In the genomic region with DNA sequence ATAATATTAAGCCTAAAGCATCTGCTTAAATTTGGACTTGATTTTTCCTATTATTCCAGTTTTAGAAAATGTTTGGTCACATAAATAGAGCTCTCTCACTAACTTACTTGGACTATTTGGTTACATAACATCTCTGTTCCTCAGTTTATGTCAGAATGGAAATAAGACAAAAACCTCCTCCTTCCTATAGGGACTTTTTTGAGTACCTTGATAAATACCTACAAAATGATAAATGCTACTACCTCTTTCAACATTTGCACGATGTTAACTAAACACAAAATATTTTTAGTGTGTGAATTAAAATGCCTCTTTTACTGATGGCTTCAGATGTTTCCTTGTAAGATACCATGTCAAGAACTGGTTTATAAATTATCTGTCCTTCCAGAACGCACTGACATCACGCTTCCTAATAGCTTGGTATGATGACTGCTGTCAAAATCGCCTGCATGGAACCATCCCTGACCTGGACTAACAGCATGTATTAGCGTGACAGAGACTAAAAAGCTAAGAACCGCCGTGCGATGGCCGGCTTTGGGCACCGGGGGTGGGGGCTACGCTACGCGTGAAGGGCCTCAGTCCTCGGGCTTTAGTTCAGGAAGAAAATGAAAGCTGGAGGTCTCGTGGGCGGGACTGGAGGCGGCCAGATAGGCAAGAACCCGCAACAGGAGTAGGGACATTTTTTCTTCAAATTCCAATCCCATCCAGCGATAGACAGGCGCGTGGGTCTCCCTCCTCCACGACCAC, we compare ENCODE assay signal across 8 cellular contexts.
DNase-seq lines count a peak whose midpoint lies in the region; ATAC-seq and TF ChIP-seq lines count a peak whose summit lies in the region.

No MANE protein-coding gene starts in this region.

- H3K9me3 ChIP-seq in RWPE2 (ENCODE audit: severe bottlenecking), result no peaks in the 10 kb centered on the region
- no peaks in the 10 kb centered on the region for H3K9me3 ChIP-seq in endocrine pancreas (ENCODE audit: control insufficient read depth, low read length)
- no peaks in the 10 kb centered on the region for H3K9me3 ChIP-seq in mucosa of stomach (ENCODE audit: control insufficient read depth, low read length)

- H3K27me3 ChIP-seq in RWPE2 (ENCODE audit: insufficient read depth, poor library complexity, severe bottlenecking) (peaks cover 6% of the 10 kb centered on the region), endocrine pancreas (ENCODE audit: control insufficient read depth, insufficient read depth, low read length) (no peaks in the 10 kb centered on the region), mucosa of stomach (ENCODE audit: control insufficient read depth, insufficient read depth, low read length) (peaks cover 22% of the 10 kb centered on the region)

- H3K27ac ChIP-seq in RWPE2 (ENCODE audit: poor library complexity, severe bottlenecking), result no peak overlapping the region

- no peaks in the 10 kb centered on the region for H3K4me1 ChIP-seq in RWPE2 (ENCODE audit: insufficient read depth, poor library complexity, severe bottlenecking)
- no peaks in the 10 kb centered on the region for H3K4me1 ChIP-seq in endocrine pancreas (ENCODE audit: control insufficient read depth, insufficient read depth, low read length)
- peaks cover 5% of the 10 kb centered on the region for H3K4me1 ChIP-seq in mucosa of stomach (ENCODE audit: control insufficient read depth, insufficient read depth, low read length)

- H3K36me3 ChIP-seq in RWPE2 (ENCODE audit: low read depth) (no peaks in the 10 kb centered on the region), endocrine pancreas (ENCODE audit: control insufficient read depth, insufficient read depth, low read length) (no peaks in the 10 kb centered on the region), mucosa of stomach (ENCODE audit: control insufficient read depth, insufficient read depth, low read length) (no peaks in the 10 kb centered on the region)

- TF ChIP-seq CTCF in AG10803 (conservative IDR thresholded peaks at IDR 0.05; ENCODE audit: low read length), result no peak
- TF ChIP-seq CTCF in RWPE2 (IDR thresholded peaks at IDR 0.05; ENCODE audit: poor library complexity, severe bottlenecking), result no peak

- H3K9ac ChIP-seq in endocrine pancreas (ENCODE audit: control insufficient read depth, insufficient read depth, low read length), result peak overlapping the region; percentile 72
- H3K9ac ChIP-seq in mucosa of stomach (ENCODE audit: low read length), result peak overlapping the region; percentile 68

- ATAC-seq in GM19395 (IDR thresholded peaks at IDR 0.05; ENCODE audit: unreplicated experiment) (peak; percentile 5), RWPE2 (ENCODE audit: low read depth) (peak; percentile 19; the same call in 2 of the 3 replicates), GM21515 (IDR thresholded peaks at IDR 0.05; ENCODE audit: unreplicated experiment) (no peak)

- peak; percentile 22 for DNase-seq in AG10803 (ENCODE audit: low read depth)
- no peak for DNase-seq in RWPE2 (ENCODE audit: low spot score)
- no peak for DNase-seq in effector CD4-positive, alpha-beta T cell
- no peak for DNase-seq in stimulated activated CD8-positive, alpha-beta memory T cell treated with anti-CD3 and anti-CD28 coated beads, Interleukin-4, amount 100 ng/mL, for 48 hours

- H3K4me3 ChIP-seq in AG10803 (ENCODE audit: low read length) (peak overlapping the region; percentile 80), RWPE2 (ENCODE audit: severe bottlenecking) (peak overlapping the region; percentile 49), endocrine pancreas (ENCODE audit: control insufficient read depth, insufficient read depth, low read length) (peak overlapping the region; percentile 54), mucosa of stomach (ENCODE audit: low read length) (peak overlapping the region; percentile 72)
